Comparison of ENCODE assay signal across 17 cellular contexts in genomic region chr6:126075335-126076071, GRCh38.
"Had no signal": no experiment of that assay in that cellular context is flagged by ENCODE, and none has a peak within 500 bp of the region (broad histone marks: within the 10 kb centered on the region; RNA-seq: fewer than 3 reads in every experiment).

No MANE protein-coding gene starts in this region.

- H3K4me1 ChIP-seq: colonic mucosa, heart right ventricle had no signal

- H3K27me3 ChIP-seq: colonic mucosa, heart right ventricle, pancreas had no signal

- H3K9me3 ChIP-seq: colonic mucosa, heart right ventricle, pancreas had no signal

- ATAC-seq: heart right ventricle, natural killer cell, pancreas, right cardiac atrium had no signal

- H3K27me3 Mint-ChIP-seq: progenitor cell of endocrine pancreas had no signal

- H3K36me3 ChIP-seq: colonic mucosa, pancreas had no signal

- H3K4me1 Mint-ChIP-seq: natural killer cell had no signal

- H3K27ac ChIP-seq: colonic mucosa, heart right ventricle, pancreas had no signal

- H3K9me3 Mint-ChIP-seq: mesothelial cell of epicardium, natural killer cell had no signal

- H3K36me3 Mint-ChIP-seq: mesothelial cell of epicardium, natural killer cell had no signal

- H3K27ac Mint-ChIP-seq: endodermal cell, mesothelial cell of epicardium, natural killer cell, progenitor cell of endocrine pancreas had no signal

- H3K4me3 Mint-ChIP-seq: endodermal cell, mesothelial cell of epicardium, natural killer cell had no signal

- DNase-seq: colonic mucosa; effector CD4-positive, alpha-beta T cell; endodermal cell; heart right ventricle; hypothalamus; kidney glomerular epithelial cell; mammary epithelial cell; natural killer cell; occipital lobe; pancreas; right cardiac atrium; small intestine; stimulated activated CD4-positive, alpha-beta T cell treated with anti-CD3 and anti-CD28 coated beads, Interleukin-2, amount 100 ng/mL, for 48 hours; stimulated activated naive CD4-positive, alpha-beta T cell treated with Interleukin-2 at 50 U/mL for 16 hours; trophoblast cell had no signal

- H3K4me3 ChIP-seq: colonic mucosa, heart right ventricle, pancreas had no signal
